ENCODE assay signal across 25 cellular contexts in the genomic region with DNA sequence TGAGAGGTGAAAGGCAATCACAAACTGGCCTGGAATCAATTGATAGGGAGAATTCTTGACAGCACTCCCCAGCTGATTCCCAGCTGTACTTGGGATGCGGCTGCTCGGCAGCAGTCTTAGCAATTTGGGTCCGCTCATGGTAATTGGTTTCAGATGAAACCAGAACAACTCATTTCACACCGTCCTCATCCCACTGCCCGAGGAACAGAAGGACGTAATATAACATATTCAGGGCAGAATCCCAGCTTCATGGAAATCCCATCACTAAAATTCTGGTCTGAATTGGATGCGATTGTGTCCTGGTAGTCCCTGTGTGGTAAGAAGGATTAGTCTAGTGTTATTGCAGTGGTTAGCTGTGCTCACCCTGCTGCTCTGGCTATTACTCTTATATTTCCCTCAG.
A peak's percentile ranks its signal among the peaks of the same experiment; 100 is the strongest.
DNase-seq lines count a peak whose midpoint lies in the region; ATAC-seq and TF ChIP-seq lines count a peak whose summit lies in the region.
"Had no signal": no experiment of that assay in that cellular context is flagged by ENCODE, and none has a peak within 500 bp of the region (broad histone marks: within the 10 kb centered on the region; RNA-seq: fewer than 3 reads in every experiment).

No MANE protein-coding gene starts in this region.

- no peaks in the 10 kb centered on the region for H4K20me1 ChIP-seq in osteoblast (ENCODE audit: insufficient read depth, low read length)
- H4K20me1 ChIP-seq: BLaER1 treated with 17β-estradiol and CSF1 and Interleukin-3, amounts not matched to agents 10 nM and 100 nM had no signal

- ATAC-seq in GM21447 (IDR thresholded peaks at IDR 0.05; ENCODE audit: unreplicated experiment) (no peak), HG03378 (IDR thresholded peaks at IDR 0.05; ENCODE audit: unreplicated experiment) (no peak)
- ATAC-seq: activated CD8-positive, alpha-beta memory T cell treated with anti-CD3 and anti-CD28 coated beads, Interleukin-2, amount 10 ng/mL, durations not matched to agents 7 days and 5 days; gastrocnemius medialis; left colon; PC-3 had no signal

- no peaks in the 10 kb centered on the region for H3K4me1 ChIP-seq in osteoblast (ENCODE audit: insufficient read depth, low read length)
- H3K4me1 ChIP-seq: BLaER1 treated with 17β-estradiol and CSF1 and Interleukin-3, amounts not matched to agents 10 nM and 100 nM; gastrocnemius medialis; neural progenitor cell; tibial nerve had no signal

- H3K9me3 ChIP-seq in osteoblast (ENCODE audit: low read depth, low read length): no peaks in the 10 kb centered on the region
- H3K9me3 ChIP-seq: BLaER1 treated with 17β-estradiol and CSF1 and Interleukin-3, amounts not matched to agents 10 nM and 100 nM; gastrocnemius medialis; tibial nerve had no signal

- H3K27ac ChIP-seq in osteoblast (ENCODE audit: low read depth, low read length): no peak overlapping the region
- H3K27ac ChIP-seq: BLaER1 treated with 17β-estradiol and CSF1 and Interleukin-3, amounts not matched to agents 10 nM and 100 nM; gastrocnemius medialis; neural progenitor cell; SK-N-MC; tibial nerve had no signal

- TF ChIP-seq CTCF in AG10803 (conservative IDR thresholded peaks at IDR 0.05; ENCODE audit: low read length) (no peak), osteoblast (IDR thresholded peaks at IDR 0.05; ENCODE audit: extremely low read depth, low read depth, low read length) (no peak)

- H3K79me2 ChIP-seq in osteoblast (ENCODE audit: insufficient read depth, low read length): no peaks in the 10 kb centered on the region

- peak; percentile 16 for DNase-seq in AG10803 (ENCODE audit: low read depth)
- peak; percentile 44 for DNase-seq in NCI-H69 (lab: John Stamatoyannopoulos, UW)
- peak; percentile 68 for DNase-seq in fibroblast of peridontal ligament (ENCODE audit: extremely low read depth)
- DNase-seq in osteoblast (ENCODE audit: insufficient read length, low spot score, missing footprints): no peak
- no peak for DNase-seq in cerebellar cortex (ENCODE audit: low spot score)
- no peak for DNase-seq in NCI-H2171 treated with DMSO at 0.1 percent for 48 hours (lab: John Stamatoyannopoulos, UW)
- DNase-seq: activated CD4-positive, alpha-beta T cell treated with anti-CD3 and anti-CD28 coated beads, Interleukin-2, amount 50 U/mL, for 4 hours; activated CD8-positive, alpha-beta memory T cell treated with anti-CD3 and anti-CD28 coated beads, Interleukin-2, amount 10 ng/mL, durations not matched to agents 7 days and 5 days; activated T-cell treated with anti-CD3 and anti-CD28 coated beads, Interleukin-2, amount 50 U/mL, for 48 hours; central memory CD4-positive, alpha-beta T cell; gastrocnemius medialis; Karpas-422; left colon; mammary epithelial cell; NCI-H1417 treated with DMSO at 0.1 percent for 48 hours; NCI-H226; NCI-H526 treated with DMSO at 0.1 percent for 48 hours; PC-3; stimulated activated CD4-positive, alpha-beta T cell treated with anti-CD3 and anti-CD28 coated beads, Interleukin-4, amount 100 ng/mL, for 4 hours had no signal

- no peaks in the 10 kb centered on the region for H3K27me3 ChIP-seq in osteoblast (ENCODE audit: insufficient read depth, low read length)
- H3K27me3 ChIP-seq: BLaER1 treated with 17β-estradiol and CSF1 and Interleukin-3, amounts not matched to agents 10 nM and 100 nM; neural progenitor cell; tibial nerve had no signal

- peak overlapping the region; percentile 61 for H2AFZ ChIP-seq in osteoblast (ENCODE audit: low read length)
- H2AFZ ChIP-seq: neural progenitor cell had no signal

- H3K4me2 ChIP-seq in osteoblast (ENCODE audit: insufficient read depth, low read length): peak overlapping the region; percentile 76
- H3K4me2 ChIP-seq: BLaER1 treated with 17β-estradiol and CSF1 and Interleukin-3, amounts not matched to agents 10 nM and 100 nM; neural progenitor cell had no signal

- no peaks in the 10 kb centered on the region for H3K36me3 ChIP-seq in osteoblast (ENCODE audit: insufficient read depth, low read length)
- H3K36me3 ChIP-seq: BLaER1 treated with 17β-estradiol and CSF1 and Interleukin-3, amounts not matched to agents 10 nM and 100 nM; gastrocnemius medialis; neural progenitor cell; tibial nerve had no signal

- H3K4me3 ChIP-seq in AG10803 (ENCODE audit: low read length): peak overlapping the region; percentile 21
- H3K4me3 ChIP-seq in osteoblast (ENCODE audit: insufficient read depth, low read length): peak overlapping the region; percentile 60
- H3K4me3 ChIP-seq: BLaER1 treated with 17β-estradiol and CSF1 and Interleukin-3, amounts not matched to agents 10 nM and 100 nM; gastrocnemius medialis; neural progenitor cell; SK-N-MC; tibial nerve had no signal

Comparison
In these comparisons a context has a peak if more than half of its experiments do, and no peak if none do; other contexts are left out.
1. DNase-seq: peak in AG10803 (single experiment), NCI-H69 (single experiment) and fibroblast of peridontal ligament (single experiment); none in osteoblast (single experiment), cerebellar cortex (single experiment) and NCI-H2171 treated with DMSO at 0.1 percent for 48 hours (single experiment).